8 cellular contexts compared by ENCODE assay signal in genomic region chr2:229856416-229856815, GRCh38.
A peak's percentile ranks its signal among the peaks of the same experiment; 100 is the strongest.
DNase-seq lines count a peak whose midpoint lies in the region; ATAC-seq lines count a peak whose summit lies in the region.

No MANE protein-coding gene starts in this region.

- peak overlapping the region; percentile 15 for H3K27ac ChIP-seq in epithelial cell of prostate

- no peak for DNase-seq in epithelial cell of prostate (ENCODE audit: low read depth, low spot score)
- DNase-seq in RKO (ENCODE audit: low spot score) = no peak
- DNase-seq in activated CD4-positive, alpha-beta T cell treated with anti-CD3 and anti-CD28 coated beads, Interleukin-2, amount 50 U/mL, for 48 hours = no peak
- DNase-seq in NCI-H82 treated with DMSO at 0.1 percent for 48 hours (lab: John Stamatoyannopoulos, UW; ENCODE audit: unreplicated experiment) = no peak
- no peak for DNase-seq in pons (ENCODE audit: low spot score)

- ATAC-seq in GM18867 (IDR thresholded peaks at IDR 0.05; ENCODE audit: unreplicated experiment) = peak; percentile 82
- ATAC-seq in GM21576 (IDR thresholded peaks at IDR 0.05; ENCODE audit: unreplicated experiment) = peak; percentile 89
- peak; percentile 94 for ATAC-seq in HG03442 (IDR thresholded peaks at IDR 0.05; ENCODE audit: unreplicated experiment)
